17 cellular contexts compared by ENCODE assay signal in the genomic region with DNA sequence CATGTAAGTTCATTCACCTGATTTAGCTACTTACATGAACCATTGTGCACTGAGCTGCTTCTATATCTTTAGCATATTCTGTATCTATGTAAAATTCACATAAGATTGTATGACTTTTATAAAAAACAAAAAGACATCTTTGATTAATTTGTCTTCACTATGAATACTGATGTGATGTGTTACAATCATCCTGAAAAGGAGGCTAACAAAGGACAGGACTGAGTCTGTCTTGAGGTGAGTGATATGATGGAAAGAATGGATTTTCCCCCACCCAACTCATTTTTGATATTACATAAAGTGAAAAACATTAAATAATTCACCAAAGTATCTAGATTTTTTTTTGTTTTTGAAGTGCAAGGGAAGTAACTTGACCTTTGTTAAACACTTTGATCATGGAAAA. TPM values are rescaled to one million over a fixed set of nuclear protein-coding genes. Genes with fewer than 3 reads are reported as not detected.
DNase-seq lines count a peak whose midpoint lies in the region; ATAC-seq and TF ChIP-seq lines count a peak whose summit lies in the region.
"Had no signal": no experiment of that assay in that cellular context is flagged by ENCODE, and none has a peak within 500 bp of the region (broad histone marks: within the 10 kb centered on the region; RNA-seq: fewer than 3 reads in every experiment).

No MANE protein-coding gene starts in this region.

- peaks cover 38 to 61% of the 10 kb centered on the region in 2 donors for H3K36me3 Mint-ChIP-seq in CD4-positive, alpha-beta memory T cell
- H3K36me3 Mint-ChIP-seq in activated CD8-positive, alpha-beta T cell treated with anti-CD3 and anti-CD28 coated beads, Interleukin-2, amount 10 ng/mL, durations not matched to agents 7 days and 5 days (ENCODE audit: low read depth), result peaks cover 80% of the 10 kb centered on the region
- H3K36me3 Mint-ChIP-seq in naive thymus-derived CD4-positive, alpha-beta T cell, result peaks cover 22 to 51% (median 45%) of the 10 kb centered on the region in 5 donors
- H3K36me3 Mint-ChIP-seq in HFFc6 (ENCODE audit: low read depth), result peaks cover 28% of the 10 kb centered on the region

- peaks cover 21% of the 10 kb centered on the region for H3K36me3 ChIP-seq in CD4-positive, alpha-beta memory T cell (ENCODE audit: insufficient read depth, low read length)
- peaks cover 86% of the 10 kb centered on the region for H3K36me3 ChIP-seq in DOHH2 (ENCODE audit: control insufficient read depth, low read length)
- peaks cover 6 to 17% (median 6%) of the 10 kb centered on the region in 3 experiments for H3K36me3 ChIP-seq in naive thymus-derived CD4-positive, alpha-beta T cell (ENCODE audit: control insufficient read depth in 2 of 3, insufficient read depth in 3 of 3, low read length in 3 of 3)
- no peaks in the 10 kb centered on the region for H3K36me3 ChIP-seq in sigmoid colon
- H3K36me3 ChIP-seq: esophagus squamous epithelium, SJSA1 had no signal

- no peak for TF ChIP-seq EP300 in sigmoid colon (IDR thresholded peaks at IDR 0.05)

- POLR2A ChIA-PET in CD4-positive, alpha-beta memory T cell (lab: Charles Lee; ENCODE audit: partially characterized antibody), result interaction anchor here (0.9 to 11.5 kb wide), 9 partner anchors 8 to 133 kb away, joined by 3 to 427 read pairs (median 12); a partner anchor contains a TSS
- POLR2A ChIA-PET in activated CD8-positive, alpha-beta T cell treated with anti-CD3 and anti-CD28 coated beads, Interleukin-2, amount 10 ng/mL, durations not matched to agents 7 days and 5 days (lab: Charles Lee), result interaction anchor here (0.8 to 9.0 kb wide), 9 partner anchors 8 to 35 kb away, joined by 3 to 90 read pairs (median 5); a partner anchor contains a TSS
- POLR2A ChIA-PET in naive thymus-derived CD4-positive, alpha-beta T cell (lab: Charles Lee), result interaction anchor here (0.6 to 5.2 kb wide), 15 partner anchors 8 to 128 kb away, joined by 3 to 53 read pairs (median 7); a partner anchor contains a TSS

- peaks cover 100% of the 10 kb centered on the region for H3K79me2 ChIP-seq in DOHH2 (ENCODE audit: control insufficient read depth, low read length)

- no peaks in the 10 kb centered on the region for H3K27me3 ChIP-seq in CD4-positive, alpha-beta memory T cell (ENCODE audit: insufficient read depth, low read length)
- H3K27me3 ChIP-seq in DOHH2 (ENCODE audit: control insufficient read depth, low read length) (no peaks in the 10 kb centered on the region), sigmoid colon (no peaks in the 10 kb centered on the region)
- H3K27me3 ChIP-seq in naive thymus-derived CD4-positive, alpha-beta T cell (ENCODE audit: control insufficient read depth in 2 of 2, insufficient read depth in 2 of 2, low read length in 2 of 2), result no peaks in the 10 kb centered on the region
- H3K27me3 ChIP-seq: dorsolateral prefrontal cortex, esophagus squamous epithelium, SJSA1 had no signal

- peak overlapping the region; percentile 73 for H3K27ac ChIP-seq in CD4-positive, alpha-beta memory T cell (ENCODE audit: low read depth, low read length)
- peak overlapping the region; percentile 100 for H3K27ac ChIP-seq in DOHH2 (ENCODE audit: low read depth, low read length)
- H3K27ac ChIP-seq in naive thymus-derived CD4-positive, alpha-beta T cell (ENCODE audit: low read depth, low read length), result peak overlapping the region; percentile 94
- no peak overlapping the region for H3K27ac ChIP-seq in sigmoid colon
- H3K27ac ChIP-seq: dorsolateral prefrontal cortex, esophagus squamous epithelium, SJSA1 had no signal

- H3K4me1 ChIP-seq in CD4-positive, alpha-beta memory T cell (ENCODE audit: insufficient read depth, low read length), result peaks cover 93% of the 10 kb centered on the region
- H3K4me1 ChIP-seq in DOHH2 (ENCODE audit: control insufficient read depth, low read length), result peaks cover 99% of the 10 kb centered on the region
- peaks cover 40 to 42% of the 10 kb centered on the region in 2 donors for H3K4me1 ChIP-seq in naive thymus-derived CD4-positive, alpha-beta T cell (ENCODE audit: control insufficient read depth in 2 of 2, insufficient read depth in 2 of 2, low read length in 2 of 2)
- no peaks in the 10 kb centered on the region for H3K4me1 ChIP-seq in sigmoid colon
- H3K4me1 ChIP-seq: esophagus squamous epithelium, SJSA1 had no signal

- H3K4me1 Mint-ChIP-seq in CD4-positive, alpha-beta memory T cell, result peaks cover 50 to 73% (median 60%) of the 10 kb centered on the region in 4 donors
- peaks cover 74% of the 10 kb centered on the region for H3K4me1 Mint-ChIP-seq in activated CD8-positive, alpha-beta T cell treated with anti-CD3 and anti-CD28 coated beads, Interleukin-2, amount 10 ng/mL, durations not matched to agents 7 days and 5 days (ENCODE audit: low read depth)
- peaks cover 40 to 82% (median 71%) of the 10 kb centered on the region in 7 donors for H3K4me1 Mint-ChIP-seq in naive thymus-derived CD4-positive, alpha-beta T cell
- H3K4me1 Mint-ChIP-seq in HFFc6 (ENCODE audit: low read depth), result peaks cover 46% of the 10 kb centered on the region

- peak overlapping the region; percentile 77 to 95 (median 85) for H3K4me3 Mint-ChIP-seq in CD4-positive, alpha-beta memory T cell
- H3K4me3 Mint-ChIP-seq in activated CD8-positive, alpha-beta T cell treated with anti-CD3 and anti-CD28 coated beads, Interleukin-2, amount 10 ng/mL, durations not matched to agents 7 days and 5 days, result peak overlapping the region; percentile 67
- H3K4me3 Mint-ChIP-seq in naive thymus-derived CD4-positive, alpha-beta T cell, result peak overlapping the region in 9 of 10 donors; percentile 67 to 96 (median 86)
- no peak overlapping the region for H3K4me3 Mint-ChIP-seq in HFFc6

- no peak for DNase-seq in CD4-positive, alpha-beta memory T cell
- DNase-seq in activated CD8-positive, alpha-beta T cell treated with anti-CD3 and anti-CD28 coated beads, Interleukin-2, amount 10 ng/mL, durations not matched to agents 7 days and 5 days, result no peak
- DNase-seq in naive thymus-derived CD4-positive, alpha-beta T cell, result no peak
- no peak for DNase-seq in NCI-H82 treated with DMSO at 0.1 percent for 48 hours (lab: John Stamatoyannopoulos, UW; ENCODE audit: unreplicated experiment)
- no peak for DNase-seq in HFFc6
- DNase-seq in sigmoid colon, result no peak
- DNase-seq: dorsolateral prefrontal cortex; esophagus squamous epithelium; H7; IMR-90; NCI-H2081; NCI-H526 treated with DMSO at 0.1 percent for 48 hours; stimulated activated CD4-positive, alpha-beta T cell treated with anti-CD3 and anti-CD28 coated beads, Interleukin-4, amount 100 ng/mL, for 4 hours; stimulated activated CD8-positive, alpha-beta memory T cell treated with anti-CD3 and anti-CD28 coated beads, Interleukin-4, amount 100 ng/mL, for 48 hours had no signal

- TF ChIP-seq POLR2A in sigmoid colon (IDR thresholded peaks at IDR 0.05), result no peak

- CTCF ChIA-PET in CD4-positive, alpha-beta memory T cell (lab: Charles Lee; ENCODE audit: partially characterized antibody), result interaction anchor here (1.0 to 3.9 kb wide), 3 partner anchors 29 to 126 kb away, joined by 3 to 11 read pairs (median 11); no protein-coding TSS in a partner anchor
- CTCF ChIA-PET in activated CD8-positive, alpha-beta T cell treated with anti-CD3 and anti-CD28 coated beads, Interleukin-2, amount 10 ng/mL, durations not matched to agents 7 days and 5 days (lab: Charles Lee), result interaction anchor here (1.0 to 1.3 kb wide), 3 partner anchors 19 to 38 kb away, joined by 3 to 4 read pairs (median 3); no protein-coding TSS in a partner anchor
- CTCF ChIA-PET in naive thymus-derived CD4-positive, alpha-beta T cell (lab: Charles Lee), result interaction anchor here (0.6 to 4.0 kb wide), 4 partner anchors 10 to 126 kb away, joined by 3 to 27 read pairs (median 4); no protein-coding TSS in a partner anchor

- TF ChIP-seq CTCF in DOHH2 (IDR thresholded peaks at IDR 0.05; ENCODE audit: low read depth, low read length, poor library complexity, severe bottlenecking) (no peak), HFFc6 (IDR thresholded peaks at IDR 0.05) (no peak), sigmoid colon (IDR thresholded peaks at IDR 0.05) (no peak)

- no peaks in the 10 kb centered on the region for H3K27me3 Mint-ChIP-seq in CD4-positive, alpha-beta memory T cell
- H3K27me3 Mint-ChIP-seq in activated CD8-positive, alpha-beta T cell treated with anti-CD3 and anti-CD28 coated beads, Interleukin-2, amount 10 ng/mL, durations not matched to agents 7 days and 5 days (ENCODE audit: low read depth), result no peaks in the 10 kb centered on the region
- no peaks in the 10 kb centered on the region for H3K27me3 Mint-ChIP-seq in naive thymus-derived CD4-positive, alpha-beta T cell
- H3K27me3 Mint-ChIP-seq in HFFc6 (ENCODE audit: insufficient read depth), result no peaks in the 10 kb centered on the region

- no peaks in the 10 kb centered on the region for H4K20me1 ChIP-seq in DOHH2 (ENCODE audit: control insufficient read depth, insufficient read depth, low read depth, low read length)

- intact Hi-C loops in CD4-positive, alpha-beta memory T cell (cut with micrococcal nuclease), result loop anchor here (1.0 kb wide), 1 partner anchor 8 kb away; no protein-coding TSS in a partner anchor
- intact Hi-C loops in naive thymus-derived CD4-positive, alpha-beta T cell (cut with micrococcal nuclease), result loop anchor here in 1 of 2 donors (1.0 to 5.0 kb wide), 2 partner anchors 8 to 36 kb away; no protein-coding TSS in a partner anchor
- intact Hi-C loops in sigmoid colon (cut with DNase I), result no loop called here

- ATAC-seq in activated CD8-positive, alpha-beta T cell treated with anti-CD3 and anti-CD28 coated beads, Interleukin-2, amount 10 ng/mL, durations not matched to agents 7 days and 5 days, result no peak
- ATAC-seq in naive thymus-derived CD4-positive, alpha-beta T cell, result no peak

- H3K9me3 Mint-ChIP-seq in CD4-positive, alpha-beta memory T cell, result no peaks in the 10 kb centered on the region
- no peaks in the 10 kb centered on the region for H3K9me3 Mint-ChIP-seq in activated CD8-positive, alpha-beta T cell treated with anti-CD3 and anti-CD28 coated beads, Interleukin-2, amount 10 ng/mL, durations not matched to agents 7 days and 5 days (ENCODE audit: insufficient read depth)
- peaks cover 0 to 2% (median 0%) of the 10 kb centered on the region in 11 donors for H3K9me3 Mint-ChIP-seq in naive thymus-derived CD4-positive, alpha-beta T cell
- H3K9me3 Mint-ChIP-seq in HFFc6, result no peaks in the 10 kb centered on the region

- no peaks in the 10 kb centered on the region for H3K9me3 ChIP-seq in CD4-positive, alpha-beta memory T cell (ENCODE audit: control insufficient read depth in 1 of 2, low read length in 2 of 2)
- H3K9me3 ChIP-seq in DOHH2 (ENCODE audit: control insufficient read depth, insufficient read depth, low read length), result no peaks in the 10 kb centered on the region
- no peaks in the 10 kb centered on the region for H3K9me3 ChIP-seq in naive thymus-derived CD4-positive, alpha-beta T cell (ENCODE audit: control insufficient read depth in 2 of 3, low read length in 3 of 3)
- no peaks in the 10 kb centered on the region for H3K9me3 ChIP-seq in sigmoid colon
- H3K9me3 ChIP-seq: esophagus squamous epithelium, SJSA1 had no signal

- no peaks in the 10 kb centered on the region for H3K9me2 ChIP-seq in DOHH2 (replicated peaks; ENCODE audit: control insufficient read depth, low read length)

- peak overlapping the region; percentile 33 to 55 for H3K4me3 ChIP-seq in CD4-positive, alpha-beta memory T cell (ENCODE audit: low read length in 2 of 2)
- H3K4me3 ChIP-seq in DOHH2 (ENCODE audit: low read length), result peak overlapping the region; percentile 54
- H3K4me3 ChIP-seq in naive thymus-derived CD4-positive, alpha-beta T cell (ENCODE audit: low read length), result peak overlapping the region; percentile 54
- no peak overlapping the region for H3K4me3 ChIP-seq in sigmoid colon
- H3K4me3 ChIP-seq: dorsolateral prefrontal cortex, esophagus squamous epithelium, SJSA1, skin epidermis had no signal

- peaks cover 70% of the 10 kb centered on the region for H3F3A ChIP-seq in DOHH2 (ENCODE audit: control insufficient read depth, insufficient read depth)

- H3K27ac Mint-ChIP-seq in CD4-positive, alpha-beta memory T cell, result peak overlapping the region; percentile 84 to 98 (median 93)
- peak overlapping the region; percentile 63 for H3K27ac Mint-ChIP-seq in activated CD8-positive, alpha-beta T cell treated with anti-CD3 and anti-CD28 coated beads, Interleukin-2, amount 10 ng/mL, durations not matched to agents 7 days and 5 days
- peak overlapping the region; percentile 29 to 98 (median 95) for H3K27ac Mint-ChIP-seq in naive thymus-derived CD4-positive, alpha-beta T cell
- no peak overlapping the region for H3K27ac Mint-ChIP-seq in HFFc6

- H3K4me2 ChIP-seq in DOHH2 (ENCODE audit: low read length), result peak overlapping the region; percentile 69

RNA-seq across cellular contexts. Expression of a gene that starts 9.7 kb away (rescaled TPM):
- total RNA-seq in CD4-positive, alpha-beta memory T cell, result 100 to 1,000 TPM; 974 to 987 TPM
- 1,000 to 10,000 TPM in 1 of 2 donors, 100 to 1,000 TPM in 1; 915 to 1,019 TPM for polyA plus RNA-seq in CD4-positive, alpha-beta memory T cell
- total RNA-seq in activated CD8-positive, alpha-beta T cell treated with anti-CD3 and anti-CD28 coated beads, Interleukin-2, amount 10 ng/mL, durations not matched to agents 7 days and 5 days, result 100 to 1,000 TPM; 604 to 619 TPM
- 1,000 to 10,000 TPM in 3 of 5 experiments, 100 to 1,000 TPM in 2; 739 to 1,121 (median 1,015) TPM for total RNA-seq in naive thymus-derived CD4-positive, alpha-beta T cell
- 1,000 to 10,000 TPM; 1,177 to 1,286 TPM for polyA plus RNA-seq in naive thymus-derived CD4-positive, alpha-beta T cell
- total RNA-seq in HFFc6 (2021; fragmentation: NEBNext Ultra II Directional; extraction: Animal tissue kit (Norgen Biotek cat#: 25700)), result under 1 TPM; 0.19 to 0.96 (median 0.79) TPM
- 10 to 100 TPM; 11.6 to 18.6 (median 12.2) TPM for total RNA-seq in sigmoid colon
- polyA plus RNA-seq in sigmoid colon, result 10 to 100 TPM in 2 of 3 donors, 1 to 10 TPM in 1; 4.8 to 78.6 (median 16.4) TPM
- total RNA-seq: H7, IMR-90, SJSA1 had no signal
- polyA plus RNA-seq: IMR-90 had no signal

Comparison
In these comparisons a context has a peak if more than half of its experiments do, and no peak if none do; other contexts are left out.
1. H3K27ac ChIP-seq: peak in CD4-positive, alpha-beta memory T cell (single experiment), DOHH2 (single experiment) and naive thymus-derived CD4-positive, alpha-beta T cell (single experiment); none in sigmoid colon (0 of 4).
2. H3K4me3 ChIP-seq: peak in CD4-positive, alpha-beta memory T cell (2 of 2), DOHH2 (single experiment) and naive thymus-derived CD4-positive, alpha-beta T cell (single experiment); none in sigmoid colon (0 of 4).
3. RNA of a gene that starts 9.7 kb away (total RNA-seq): 739 to 1,121 TPM in naive thymus-derived CD4-positive, alpha-beta T cell, 974 to 987 TPM in CD4-positive, alpha-beta memory T cell and 604 to 619 TPM in activated CD8-positive, alpha-beta T cell treated with anti-CD3 and anti-CD28 coated beads, Interleukin-2, amount 10 ng/mL, durations not matched to agents 7 days and 5 days; 11.6 to 18.6 TPM in sigmoid colon and 0.19 to 0.96 TPM in HFFc6; every median in the first group is over 10 times any median in the second.